In genomic region chr6:39224523-39225182, GRCh38 we compare ENCODE assay signal across 1 cellular context.
TF ChIP-seq lines count a peak whose summit lies in the region.

No MANE protein-coding gene starts in this region.

TF ChIP-seq in H1, 55 proteins besides CTCF, POLR2A, EP300 and RAD21 (continued from another document):
- TF ChIP-seq KDM5A (IDR thresholded peaks at IDR 0.05; ENCODE audit: low read length) = no peak
- no peak for TF ChIP-seq E2F6 (IDR thresholded peaks at IDR 0.05)
- no peak for TF ChIP-seq PHF8 (conservative IDR thresholded peaks at IDR 0.05; ENCODE audit: low read depth, low read length)
- no peak for TF ChIP-seq NRF1 (IDR thresholded peaks at IDR 0.05; ENCODE audit: low read depth, low read length)
- no peak for TF ChIP-seq FOSL1 (IDR thresholded peaks at IDR 0.05; ENCODE audit: insufficient read depth, low read depth, low read length)
